Comparison of ENCODE assay signal across 2 cellular contexts in the genomic region with DNA sequence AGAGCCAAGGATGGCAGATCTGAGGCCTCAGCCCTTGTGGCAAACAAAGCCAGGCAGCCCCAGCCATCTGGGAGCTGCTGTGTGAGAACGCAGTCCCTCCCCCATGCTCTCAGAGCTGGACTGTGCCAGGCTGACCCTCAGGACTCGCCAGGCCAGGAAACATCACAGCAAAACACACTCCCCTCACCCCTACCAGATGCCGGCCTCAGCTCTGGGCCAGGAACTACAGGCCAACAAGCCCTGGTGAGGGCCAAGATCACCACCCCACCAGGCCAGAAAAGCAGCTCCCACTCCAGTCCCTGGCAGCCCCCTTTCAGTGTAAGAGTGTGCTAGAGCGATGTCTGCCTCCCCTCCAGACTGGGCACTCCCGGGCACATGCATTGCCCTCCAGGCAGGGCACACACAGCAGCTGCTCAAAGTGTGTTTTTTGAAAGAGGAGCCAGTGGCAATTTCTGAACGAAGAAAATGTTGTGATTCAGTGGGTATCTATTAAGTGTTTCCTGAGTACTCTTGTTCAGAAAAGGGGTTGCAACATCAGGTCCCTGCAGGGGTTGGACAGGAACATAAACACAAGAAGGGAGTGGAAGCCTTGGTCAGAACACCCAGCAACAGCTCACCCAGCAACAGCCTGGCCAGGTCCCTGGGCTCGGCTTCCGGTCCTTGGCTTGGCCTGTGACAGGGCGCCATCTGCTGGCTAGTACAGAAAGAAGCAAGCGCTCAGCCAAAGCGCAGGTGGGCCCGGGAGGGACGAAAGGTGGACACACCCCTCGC.
TF ChIP-seq lines count a peak whose summit lies in the region.

No MANE protein-coding gene starts in this region.

TF ChIP-seq in GM12891, 5 proteins besides CTCF, POLR2A, EP300 and RAD21 (continued from another document):
- peak; percentile 66; the same call in 1 of the 2 replicates for TF ChIP-seq POU2F2 (IDR thresholded peaks at IDR 0.05; ENCODE audit: low read depth, low read length)

TF ChIP-seq in K562, 482 proteins besides CTCF, POLR2A, EP300 and RAD21 (continued from another document and continues in another):
- TF ChIP-seq, protein P1, sequence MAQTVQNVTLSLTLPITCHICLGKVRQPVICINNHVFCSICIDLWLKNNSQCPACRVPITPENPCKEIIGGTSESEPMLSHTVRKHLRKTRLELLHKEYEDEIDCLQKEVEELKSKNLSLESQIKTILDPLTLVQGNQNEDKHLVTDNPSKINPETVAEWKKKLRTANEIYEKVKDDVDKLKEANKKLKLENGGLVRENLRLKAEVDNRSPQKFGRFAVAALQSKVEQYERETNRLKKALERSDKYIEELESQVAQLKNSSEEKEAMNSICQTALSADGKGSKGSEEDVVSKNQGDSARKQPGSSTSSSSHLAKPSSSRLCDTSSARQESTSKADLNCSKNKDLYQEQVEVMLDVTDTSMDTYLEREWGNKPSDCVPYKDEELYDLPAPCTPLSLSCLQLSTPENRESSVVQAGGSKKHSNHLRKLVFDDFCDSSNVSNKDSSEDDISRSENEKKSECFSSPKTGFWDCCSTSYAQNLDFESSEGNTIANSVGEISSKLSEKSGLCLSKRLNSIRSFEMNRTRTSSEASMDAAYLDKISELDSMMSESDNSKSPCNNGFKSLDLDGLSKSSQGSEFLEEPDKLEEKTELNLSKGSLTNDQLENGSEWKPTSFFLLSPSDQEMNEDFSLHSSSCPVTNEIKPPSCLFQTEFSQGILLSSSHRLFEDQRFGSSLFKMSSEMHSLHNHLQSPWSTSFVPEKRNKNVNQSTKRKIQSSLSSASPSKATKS (CRISPR knock-in tag; IDR thresholded peaks at IDR 0.05) = no peak
- TF ChIP-seq POLR3A (IDR thresholded peaks at IDR 0.05; ENCODE audit: borderline replicate concordance, extremely low read depth, insufficient read depth, insufficient read length) = no peak
- no peak for TF ChIP-seq EGR1 (conservative IDR thresholded peaks at IDR 0.05)
- TF ChIP-seq, protein P2, sequence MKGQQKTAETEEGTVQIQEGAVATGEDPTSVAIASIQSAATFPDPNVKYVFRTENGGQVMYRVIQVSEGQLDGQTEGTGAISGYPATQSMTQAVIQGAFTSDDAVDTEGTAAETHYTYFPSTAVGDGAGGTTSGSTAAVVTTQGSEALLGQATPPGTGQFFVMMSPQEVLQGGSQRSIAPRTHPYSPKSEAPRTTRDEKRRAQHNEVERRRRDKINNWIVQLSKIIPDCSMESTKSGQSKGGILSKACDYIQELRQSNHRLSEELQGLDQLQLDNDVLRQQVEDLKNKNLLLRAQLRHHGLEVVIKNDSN (CRISPR knock-in tag; IDR thresholded peaks at IDR 0.05) = no peak
- TF ChIP-seq SMC3 (conservative IDR thresholded peaks at IDR 0.05; ENCODE audit: insufficient read depth, low read depth, low read length) = peak; percentile 99
- TF ChIP-seq MYC (IDR thresholded peaks at IDR 0.05; ENCODE audit: low read depth, low read length) = 0 out of 2 replicates have a peak, but pooled peaks have one; percentile 20
- no peak for TF ChIP-seq MYC (CRISPR knock-in tag; IDR thresholded peaks at IDR 0.05; ENCODE audit: borderline replicate concordance, low read depth)
- peak; percentile 82 for TF ChIP-seq CC2D1A (IDR thresholded peaks at IDR 0.05)
- no peak for TF ChIP-seq MTA2 (IDR thresholded peaks at IDR 0.05; ENCODE audit: low read depth)
- peak in 1 of 2 experiments; percentile 64; a peak in 1 of 3 replicates for TF ChIP-seq CBX3 (IDR thresholded peaks at IDR 0.05; ENCODE audit: borderline replicate concordance in 1 of 2, low read length in 2 of 2)
- peak; percentile 24 for TF ChIP-seq TBP (optimal IDR thresholded peaks at IDR 0.05; ENCODE audit: low read depth, low read length)
- TF ChIP-seq GTF2A2 (tag; IDR thresholded peaks at IDR 0.05) = no peak
- TF ChIP-seq BDP1 (IDR thresholded peaks at IDR 0.05; ENCODE audit: insufficient read depth, insufficient read length) = no peak
- TF ChIP-seq ZEB2 (IDR thresholded peaks at IDR 0.05) = 0 out of 2 replicates have a peak, but pooled peaks have one; percentile 39
- TF ChIP-seq ETV1 (tag; conservative IDR thresholded peaks at IDR 0.05; ENCODE audit: low read depth) = peak; percentile 100
- TF ChIP-seq ESRRA (IDR thresholded peaks at IDR 0.05; ENCODE audit: borderline replicate concordance, low read depth) = peak; percentile 18; the same call in 1 of the 2 replicates
- no peak for TF ChIP-seq KLF6 (CRISPR knock-in tag; IDR thresholded peaks at IDR 0.05; ENCODE audit: borderline replicate concordance)
- TF ChIP-seq, protein P3, sequence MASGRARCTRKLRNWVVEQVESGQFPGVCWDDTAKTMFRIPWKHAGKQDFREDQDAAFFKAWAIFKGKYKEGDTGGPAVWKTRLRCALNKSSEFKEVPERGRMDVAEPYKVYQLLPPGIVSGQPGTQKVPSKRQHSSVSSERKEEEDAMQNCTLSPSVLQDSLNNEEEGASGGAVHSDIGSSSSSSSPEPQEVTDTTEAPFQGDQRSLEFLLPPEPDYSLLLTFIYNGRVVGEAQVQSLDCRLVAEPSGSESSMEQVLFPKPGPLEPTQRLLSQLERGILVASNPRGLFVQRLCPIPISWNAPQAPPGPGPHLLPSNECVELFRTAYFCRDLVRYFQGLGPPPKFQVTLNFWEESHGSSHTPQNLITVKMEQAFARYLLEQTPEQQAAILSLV (tag; IDR thresholded peaks at IDR 0.05) = no peak
- no peak for TF ChIP-seq HMGN3 (IDR thresholded peaks at IDR 0.05; ENCODE audit: borderline replicate concordance, extremely low read depth, insufficient read length, low read depth, low read length)
- TF ChIP-seq, protein P4, sequence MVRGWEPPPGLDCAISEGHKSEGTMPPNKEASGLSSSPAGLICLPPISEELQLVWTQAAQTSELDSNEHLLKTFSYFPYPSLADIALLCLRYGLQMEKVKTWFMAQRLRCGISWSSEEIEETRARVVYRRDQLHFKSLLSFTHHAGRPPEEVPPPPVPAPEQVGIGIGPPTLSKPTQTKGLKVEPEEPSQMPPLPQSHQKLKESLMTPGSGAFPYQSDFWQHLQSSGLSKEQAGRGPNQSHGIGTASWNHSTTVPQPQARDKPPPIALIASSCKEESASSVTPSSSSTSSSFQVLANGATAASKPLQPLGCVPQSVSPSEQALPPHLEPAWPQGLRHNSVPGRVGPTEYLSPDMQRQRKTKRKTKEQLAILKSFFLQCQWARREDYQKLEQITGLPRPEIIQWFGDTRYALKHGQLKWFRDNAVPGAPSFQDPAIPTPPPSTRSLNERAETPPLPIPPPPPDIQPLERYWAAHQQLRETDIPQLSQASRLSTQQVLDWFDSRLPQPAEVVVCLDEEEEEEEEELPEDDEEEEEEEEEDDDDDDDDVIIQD (CRISPR knock-in tag; IDR thresholded peaks at IDR 0.05) = no peak
- TF ChIP-seq ZFP1 (CRISPR knock-in tag; IDR thresholded peaks at IDR 0.05) = no peak
- no peak for TF ChIP-seq KAT2B (IDR thresholded peaks at IDR 0.05; ENCODE audit: low read depth, low read length)
- TF ChIP-seq ZNF347 (CRISPR knock-in tag; IDR thresholded peaks at IDR 0.05; ENCODE audit: low read depth) = no peak
- TF ChIP-seq SREBF2 (CRISPR knock-in tag; IDR thresholded peaks at IDR 0.05) = no peak
- TF ChIP-seq YBX1 (IDR thresholded peaks at IDR 0.05) = no peak
- TF ChIP-seq SRSF7 (optimal IDR thresholded peaks at IDR 0.05; ENCODE audit: low read depth, low read length) = no peak
- TF ChIP-seq, protein P5, sequence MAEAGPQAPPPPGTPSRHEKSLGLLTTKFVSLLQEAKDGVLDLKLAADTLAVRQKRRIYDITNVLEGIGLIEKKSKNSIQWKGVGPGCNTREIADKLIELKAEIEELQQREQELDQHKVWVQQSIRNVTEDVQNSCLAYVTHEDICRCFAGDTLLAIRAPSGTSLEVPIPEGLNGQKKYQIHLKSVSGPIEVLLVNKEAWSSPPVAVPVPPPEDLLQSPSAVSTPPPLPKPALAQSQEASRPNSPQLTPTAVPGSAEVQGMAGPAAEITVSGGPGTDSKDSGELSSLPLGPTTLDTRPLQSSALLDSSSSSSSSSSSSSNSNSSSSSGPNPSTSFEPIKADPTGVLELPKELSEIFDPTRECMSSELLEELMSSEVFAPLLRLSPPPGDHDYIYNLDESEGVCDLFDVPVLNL (CRISPR knock-in tag; IDR thresholded peaks at IDR 0.05; ENCODE audit: low read depth) = no peak
- TF ChIP-seq, protein P6, sequence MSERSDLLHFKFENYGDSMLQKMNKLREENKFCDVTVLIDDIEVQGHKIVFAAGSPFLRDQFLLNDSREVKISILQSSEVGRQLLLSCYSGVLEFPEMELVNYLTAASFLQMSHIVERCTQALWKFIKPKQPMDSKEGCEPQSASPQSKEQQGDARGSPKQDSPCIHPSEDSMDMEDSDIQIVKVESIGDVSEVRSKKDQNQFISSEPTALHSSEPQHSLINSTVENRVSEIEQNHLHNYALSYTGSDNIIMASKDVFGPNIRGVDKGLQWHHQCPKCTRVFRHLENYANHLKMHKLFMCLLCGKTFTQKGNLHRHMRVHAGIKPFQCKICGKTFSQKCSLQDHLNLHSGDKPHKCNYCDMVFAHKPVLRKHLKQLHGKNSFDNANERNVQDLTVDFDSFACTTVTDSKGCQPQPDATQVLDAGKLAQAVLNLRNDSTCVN (CRISPR knock-in tag; IDR thresholded peaks at IDR 0.05) = no peak
- peak; percentile 45 to 74; a peak in 3 of 4 replicates for TF ChIP-seq FOXK2 (conservative IDR thresholded peaks at IDR 0.05 in 1 of 2, IDR thresholded peaks at IDR 0.05 in 1 of 2; ENCODE audit: low read depth in 2 of 2)
- peak; percentile 25 to 51; a peak in 2 of 4 replicates for TF ChIP-seq NRF1 (conservative IDR thresholded peaks at IDR 0.05 in 1 of 2, IDR thresholded peaks at IDR 0.05 in 1 of 2)
- no peak for TF ChIP-seq HEY1 (CRISPR knock-in tag; IDR thresholded peaks at IDR 0.05; ENCODE audit: borderline replicate concordance)
- TF ChIP-seq FOXA3 (CRISPR knock-in tag; conservative IDR thresholded peaks at IDR 0.05 in 1 of 2, IDR thresholded peaks at IDR 0.05 in 1 of 2) = no peak
- peak; percentile 29; the same call in 1 of the 2 replicates for TF ChIP-seq CREM (IDR thresholded peaks at IDR 0.05; ENCODE audit: low read depth)
- no peak for TF ChIP-seq STAT5B (CRISPR knock-in tag; IDR thresholded peaks at IDR 0.05)
- TF ChIP-seq, protein P7, sequence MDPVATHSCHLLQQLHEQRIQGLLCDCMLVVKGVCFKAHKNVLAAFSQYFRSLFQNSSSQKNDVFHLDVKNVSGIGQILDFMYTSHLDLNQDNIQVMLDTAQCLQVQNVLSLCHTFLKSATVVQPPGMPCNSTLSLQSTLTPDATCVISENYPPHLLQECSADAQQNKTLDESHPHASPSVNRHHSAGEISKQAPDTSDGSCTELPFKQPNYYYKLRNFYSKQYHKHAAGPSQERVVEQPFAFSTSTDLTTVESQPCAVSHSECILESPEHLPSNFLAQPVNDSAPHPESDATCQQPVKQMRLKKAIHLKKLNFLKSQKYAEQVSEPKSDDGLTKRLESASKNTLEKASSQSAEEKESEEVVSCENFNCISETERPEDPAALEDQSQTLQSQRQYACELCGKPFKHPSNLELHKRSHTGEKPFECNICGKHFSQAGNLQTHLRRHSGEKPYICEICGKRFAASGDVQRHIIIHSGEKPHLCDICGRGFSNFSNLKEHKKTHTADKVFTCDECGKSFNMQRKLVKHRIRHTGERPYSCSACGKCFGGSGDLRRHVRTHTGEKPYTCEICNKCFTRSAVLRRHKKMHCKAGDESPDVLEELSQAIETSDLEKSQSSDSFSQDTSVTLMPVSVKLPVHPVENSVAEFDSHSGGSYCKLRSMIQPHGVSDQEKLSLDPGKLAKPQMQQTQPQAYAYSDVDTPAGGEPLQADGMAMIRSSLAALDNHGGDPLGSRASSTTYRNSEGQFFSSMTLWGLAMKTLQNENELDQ (CRISPR knock-in tag; IDR thresholded peaks at IDR 0.05; ENCODE audit: borderline replicate concordance) = no peak
- peak; percentile 90 for TF ChIP-seq RB1 (IDR thresholded peaks at IDR 0.05; ENCODE audit: low read depth)
- no peak for TF ChIP-seq SNRNP70 (optimal IDR thresholded peaks at IDR 0.05; ENCODE audit: low read depth, low read length)
